Comparison of ENCODE assay signal across 15 cellular contexts in the genomic region with DNA sequence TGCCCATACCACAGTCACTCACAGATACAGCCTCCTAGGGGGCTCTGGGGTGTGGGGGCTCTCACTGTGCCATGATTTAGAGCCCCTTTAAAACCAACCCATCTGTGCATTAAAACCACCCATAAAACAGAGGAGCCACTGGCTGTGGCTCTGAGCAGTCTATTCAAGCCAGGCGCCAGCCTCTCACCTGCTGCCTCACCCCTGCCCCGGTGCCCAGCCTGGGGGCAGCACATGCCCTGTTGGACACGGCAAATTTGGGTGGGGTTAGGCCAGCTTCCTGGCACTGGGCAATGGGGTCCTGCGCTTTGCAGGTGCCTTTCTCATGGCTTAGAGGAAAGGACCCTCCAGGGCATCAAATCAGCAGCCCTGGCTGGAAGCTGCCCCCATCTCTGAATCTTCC.
DNase-seq lines count a peak whose midpoint lies in the region; TF ChIP-seq lines count a peak whose summit lies in the region.
"Had no signal": no experiment of that assay in that cellular context is flagged by ENCODE, and none has a peak within 500 bp of the region (broad histone marks: within the 10 kb centered on the region; RNA-seq: fewer than 3 reads in every experiment).

No MANE protein-coding gene starts in this region.

- DNase-seq in stomach (no peak), midbrain (lab: John Stamatoyannopoulos, UW) (no peak), NCI-H187 treated with DMSO at 0.1 percent for 48 hours (lab: John Stamatoyannopoulos, UW) (no peak), NCI-H1092 treated with DMSO at 0.1 percent for 48 hours (lab: John Stamatoyannopoulos, UW) (no peak)
- DNase-seq in activated effector memory CD4-positive, alpha-beta T cell treated with Interleukin-2 at 50 U/mL for 16 hours: no peak
- DNase-seq: C1 segment of cervical spinal cord, H7, KG1, MM.1S, NCI-H1930, NCI-H2171 had no signal

- intact Hi-C loops in stomach (cut with DNase I; ENCODE audit: low total_unique reads): no loop called here

- H3K27me3 ChIP-seq in esophagus (ENCODE audit: control insufficient read depth in 1 of 2, insufficient read depth in 2 of 2, low read length in 2 of 2) (no peaks in the 10 kb centered on the region), muscle layer of colon (ENCODE audit: control insufficient read depth in 1 of 2, insufficient read depth in 2 of 2, low read length in 2 of 2) (no peaks in the 10 kb centered on the region), stomach (peaks cover 0 to 5% (median 0%) of the 10 kb centered on the region in 3 donors)
- H3K27me3 ChIP-seq: SJCRH30 had no signal

- H3K4me3 ChIP-seq in esophagus (ENCODE audit: low read depth in 1 of 2, low read length in 2 of 2) (no peak overlapping the region), muscle layer of colon (ENCODE audit: low read depth in 1 of 2, low read length in 2 of 2) (no peak overlapping the region), stomach (no peak overlapping the region)
- H3K4me3 ChIP-seq: SJCRH30 had no signal

- WGBS in esophagus, 2 donors: 74 to 85% methylated on average over 4 of the region's 4 CpGs
- 44 to 75% (median 63%) methylated on average over 4 of the region's 4 CpGs for WGBS in stomach, 5 donors

- no peaks in the 10 kb centered on the region for H3K9me3 ChIP-seq in esophagus (ENCODE audit: control insufficient read depth in 2 of 2, insufficient read depth in 1 of 2, low read depth in 1 of 2, low read length in 1 of 2)
- H3K9me3 ChIP-seq in muscle layer of colon (ENCODE audit: low read length): no peaks in the 10 kb centered on the region
- H3K9me3 ChIP-seq in stomach: no peaks in the 10 kb centered on the region
- H3K9me3 ChIP-seq: SJCRH30 had no signal

- H3K27ac ChIP-seq in C4-2B (peak overlapping the region; percentile 92), esophagus (ENCODE audit: low read depth in 2 of 2, low read length in 1 of 2) (peak overlapping the region; percentile 22 to 53), muscle layer of colon (ENCODE audit: low read depth, low read length) (peak overlapping the region; percentile 67), stomach (peak overlapping the region; percentile 86 to 96 (median 90))
- H3K27ac ChIP-seq: SJCRH30 had no signal

- H3K36me3 ChIP-seq in esophagus (ENCODE audit: control insufficient read depth in 2 of 2, insufficient read depth in 2 of 2, low read length in 1 of 2): peaks cover 0 to 3% of the 10 kb centered on the region in 2 donors
- H3K36me3 ChIP-seq in muscle layer of colon (ENCODE audit: insufficient read depth, low read length): no peaks in the 10 kb centered on the region
- no peaks in the 10 kb centered on the region for H3K36me3 ChIP-seq in stomach
- H3K36me3 ChIP-seq: SJCRH30 had no signal

- no peak for TF ChIP-seq EP300 in stomach (IDR thresholded peaks at IDR 0.05)

- no peak for TF ChIP-seq POLR2A in stomach (IDR thresholded peaks at IDR 0.05)

- peaks cover 19 to 30% of the 10 kb centered on the region in 2 donors for H3K4me1 ChIP-seq in esophagus (ENCODE audit: control insufficient read depth in 2 of 2, insufficient read depth in 2 of 2, low read length in 1 of 2)
- peaks cover 53% of the 10 kb centered on the region for H3K4me1 ChIP-seq in muscle layer of colon (ENCODE audit: insufficient read depth, low read length)
- peaks cover 65 to 91% (median 85%) of the 10 kb centered on the region in 4 donors for H3K4me1 ChIP-seq in stomach

- TF ChIP-seq CTCF in C4-2B (conservative IDR thresholded peaks at IDR 0.05) (no peak), stomach (IDR thresholded peaks at IDR 0.05) (no peak)

- H3K9ac ChIP-seq in muscle layer of colon (ENCODE audit: low read length): no peak overlapping the region

Comparison
In these comparisons a context has a peak if more than half of its experiments do, and no peak if none do; other contexts are left out.
1. H3K27ac ChIP-seq: peak in every context shown above with its lines; median percentile 92 in C4-2B; 90 in stomach; 67 in muscle layer of colon; 38 in esophagus.